ENCODE assay signal across 8 cellular contexts in the genomic region with DNA sequence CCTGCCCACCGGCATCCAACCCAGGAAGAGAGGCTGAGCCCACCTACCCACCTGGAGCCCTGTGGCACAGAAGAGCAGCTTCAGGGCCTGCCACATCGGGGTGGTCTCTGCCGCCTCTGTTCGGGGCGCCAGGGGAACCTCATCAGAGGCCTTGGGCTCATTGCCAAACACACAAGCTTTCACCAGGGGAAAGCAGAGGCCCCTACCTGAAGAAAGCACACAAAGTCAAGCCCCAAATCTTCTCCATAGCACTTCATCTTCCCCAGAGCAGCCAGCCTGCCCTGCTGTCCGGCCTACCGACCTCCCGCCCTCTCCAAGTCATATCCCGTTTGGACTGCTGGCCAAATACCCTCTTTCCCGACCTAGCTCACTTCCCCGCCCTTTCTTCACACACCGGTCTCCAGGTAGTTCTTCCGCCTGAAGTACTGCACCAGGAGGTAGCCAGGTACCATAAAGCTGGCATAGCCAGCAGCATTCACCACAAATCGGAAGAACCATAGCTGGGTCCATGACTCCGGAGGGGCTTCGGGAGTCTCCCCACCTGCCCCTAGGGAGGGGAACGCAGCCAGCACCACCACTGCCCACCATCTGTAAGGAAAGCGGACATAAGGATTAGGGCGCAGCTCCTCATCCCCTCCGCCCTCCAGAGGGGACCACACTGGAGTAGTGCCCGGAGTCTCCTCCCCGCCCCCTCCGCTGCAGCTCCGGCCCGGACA.
DNase-seq lines count a peak whose midpoint lies in the region; ATAC-seq and TF ChIP-seq lines count a peak whose summit lies in the region.

No MANE protein-coding gene starts in this region.

- peak overlapping the region; percentile 93 for H3K4me3 ChIP-seq in iPS-18a (ENCODE audit: low read length)

- H3K36me3 ChIP-seq in iPS-18a (ENCODE audit: control insufficient read depth, low read depth, low read length): peaks cover 69% of the 10 kb centered on the region

- no peak for TF ChIP-seq CTCF in C4-2B (conservative IDR thresholded peaks at IDR 0.05)

- H3K27ac ChIP-seq in C4-2B: peak overlapping the region; percentile 97
- peak overlapping the region; percentile 61 for H3K27ac ChIP-seq in iPS-18a (ENCODE audit: low read length)

- peaks cover 7% of the 10 kb centered on the region for H3K4me1 ChIP-seq in iPS-18a (ENCODE audit: control insufficient read depth, low read depth, low read length)

- H3K4me1 Mint-ChIP-seq in activated naive CD4-positive, alpha-beta T cell treated with anti-CD3 and anti-CD28 coated beads, Interleukin-2, amount 50 U/mL, for 24 hours: peaks cover 68% of the 10 kb centered on the region
- peaks cover 81% of the 10 kb centered on the region for H3K4me1 Mint-ChIP-seq in stimulated activated effector memory CD8-positive, alpha-beta T cell treated with anti-CD3 and anti-CD28 coated beads, Interleukin-12 subunit alpha, Interleukin-12 subunit beta, amount 100 ng/mL, for 72 hours

- ATAC-seq in HG03108 (IDR thresholded peaks at IDR 0.05; ENCODE audit: unreplicated experiment) (peak; percentile 8), HG02938 (IDR thresholded peaks at IDR 0.05; ENCODE audit: unreplicated experiment) (no peak), GM21723 (IDR thresholded peaks at IDR 0.05; ENCODE audit: unreplicated experiment) (no peak), HG02970 (IDR thresholded peaks at IDR 0.05; ENCODE audit: low FRiP score, unreplicated experiment) (no peak)
- ATAC-seq in stimulated activated effector memory CD8-positive, alpha-beta T cell treated with anti-CD3 and anti-CD28 coated beads, Interleukin-12 subunit alpha, Interleukin-12 subunit beta, amount 100 ng/mL, for 72 hours: peak; percentile 33

- H3K9me3 ChIP-seq in iPS-18a (ENCODE audit: control insufficient read depth, low read depth, low read length): no peaks in the 10 kb centered on the region

- H3K9ac ChIP-seq in iPS-18a (ENCODE audit: low read length): peak overlapping the region; percentile 89

- no peaks in the 10 kb centered on the region for H3K27me3 Mint-ChIP-seq in activated naive CD4-positive, alpha-beta T cell treated with anti-CD3 and anti-CD28 coated beads, Interleukin-2, amount 50 U/mL, for 24 hours

- peak overlapping the region; percentile 90 for H3K4me3 Mint-ChIP-seq in activated naive CD4-positive, alpha-beta T cell treated with anti-CD3 and anti-CD28 coated beads, Interleukin-2, amount 50 U/mL, for 24 hours
- peak overlapping the region; percentile 88 for H3K4me3 Mint-ChIP-seq in stimulated activated effector memory CD8-positive, alpha-beta T cell treated with anti-CD3 and anti-CD28 coated beads, Interleukin-12 subunit alpha, Interleukin-12 subunit beta, amount 100 ng/mL, for 72 hours

- H3K9me3 Mint-ChIP-seq in activated naive CD4-positive, alpha-beta T cell treated with anti-CD3 and anti-CD28 coated beads, Interleukin-2, amount 50 U/mL, for 24 hours: no peaks in the 10 kb centered on the region
- H3K9me3 Mint-ChIP-seq in stimulated activated effector memory CD8-positive, alpha-beta T cell treated with anti-CD3 and anti-CD28 coated beads, Interleukin-12 subunit alpha, Interleukin-12 subunit beta, amount 100 ng/mL, for 72 hours: no peaks in the 10 kb centered on the region

- peaks cover 28% of the 10 kb centered on the region for H3K36me3 Mint-ChIP-seq in activated naive CD4-positive, alpha-beta T cell treated with anti-CD3 and anti-CD28 coated beads, Interleukin-2, amount 50 U/mL, for 24 hours
- H3K36me3 Mint-ChIP-seq in stimulated activated effector memory CD8-positive, alpha-beta T cell treated with anti-CD3 and anti-CD28 coated beads, Interleukin-12 subunit alpha, Interleukin-12 subunit beta, amount 100 ng/mL, for 72 hours: peaks cover 98% of the 10 kb centered on the region

- H3K27ac Mint-ChIP-seq in activated naive CD4-positive, alpha-beta T cell treated with anti-CD3 and anti-CD28 coated beads, Interleukin-2, amount 50 U/mL, for 24 hours: peak overlapping the region; percentile 85
- H3K27ac Mint-ChIP-seq in stimulated activated effector memory CD8-positive, alpha-beta T cell treated with anti-CD3 and anti-CD28 coated beads, Interleukin-12 subunit alpha, Interleukin-12 subunit beta, amount 100 ng/mL, for 72 hours: peak overlapping the region; percentile 100

- DNase-seq in stimulated activated effector memory CD8-positive, alpha-beta T cell treated with anti-CD3 and anti-CD28 coated beads, Interleukin-12 subunit alpha, Interleukin-12 subunit beta, amount 100 ng/mL, for 72 hours (ENCODE audit: low spot score in 2 of 2): peak in 1 of 2 donors; percentile 68

- H3K27me3 ChIP-seq in iPS-18a (ENCODE audit: control insufficient read depth, insufficient read depth, low read length): no peaks in the 10 kb centered on the region

Comparison
In these comparisons a context has a peak if more than half of its experiments do, and no peak if none do; other contexts are left out.
1. ATAC-seq: peak in HG03108 (single experiment) and stimulated activated effector memory CD8-positive, alpha-beta T cell treated with anti-CD3 and anti-CD28 coated beads, Interleukin-12 subunit alpha, Interleukin-12 subunit beta, amount 100 ng/mL, for 72 hours (single experiment); none in HG02938 (single experiment), GM21723 (single experiment) and HG02970 (single experiment).